Comparison of ENCODE assay signal across 8 cellular contexts in genomic region chr16:72124761-72125634, GRCh38. TPM values are rescaled to one million over a fixed set of nuclear protein-coding genes. Genes with fewer than 3 reads are reported as not detected.
DNase-seq lines count a peak whose midpoint lies in the region; ATAC-seq lines count a peak whose summit lies in the region.

No MANE protein-coding gene starts in this region.

- H3K4me3 Mint-ChIP-seq in activated CD4-positive, alpha-beta memory T cell treated with anti-CD3 and anti-CD28 coated beads for 36 hours, result no peak overlapping the region
- no peak overlapping the region for H3K4me3 Mint-ChIP-seq in memory B cell

- POLR2A ChIA-PET in activated CD4-positive, alpha-beta memory T cell treated with anti-CD3 and anti-CD28 coated beads for 36 hours (lab: Charles Lee), result no interaction called here

- no peaks in the 10 kb centered on the region for H3K4me1 Mint-ChIP-seq in activated CD4-positive, alpha-beta memory T cell treated with anti-CD3 and anti-CD28 coated beads for 36 hours (ENCODE audit: low read depth)
- H3K4me1 Mint-ChIP-seq in memory B cell, result no peaks in the 10 kb centered on the region

- CTCF ChIA-PET in activated CD4-positive, alpha-beta memory T cell treated with anti-CD3 and anti-CD28 coated beads for 36 hours (lab: Charles Lee), result interaction anchor here (0.6 to 2.6 kb wide), 22 partner anchors 9 to 1910 kb away, joined by 3 to 29 read pairs (median 4); no protein-coding TSS in a partner anchor

- DNase-seq in GM03348 (ENCODE audit: low spot score), result peak; percentile 91
- DNase-seq in NCI-H526 treated with DMSO at 0.1 percent for 48 hours (lab: John Stamatoyannopoulos, UW), result peak; percentile 25
- DNase-seq in activated CD4-positive, alpha-beta memory T cell treated with anti-CD3 and anti-CD28 coated beads for 36 hours, result peak; percentile 74
- DNase-seq in effector CD8-positive, alpha-beta T cell (lab: John Stamatoyannopoulos, UW), result peak; percentile 25
- peak; percentile 59 to 74 for DNase-seq in memory B cell (ENCODE audit: low spot score in 2 of 2)
- peak; percentile 16 for DNase-seq in stimulated activated CD8-positive, alpha-beta memory T cell treated with anti-CD3 and anti-CD28 coated beads, Interleukin-15, amount 100 ng/mL, for 24 hours (ENCODE audit: low read depth)
- no peak for DNase-seq in GOT3 (lab: John Stamatoyannopoulos, UW)

- H3K36me3 Mint-ChIP-seq in activated CD4-positive, alpha-beta memory T cell treated with anti-CD3 and anti-CD28 coated beads for 36 hours, result no peaks in the 10 kb centered on the region
- no peaks in the 10 kb centered on the region for H3K36me3 Mint-ChIP-seq in memory B cell

- ATAC-seq in HG03175 (IDR thresholded peaks at IDR 0.05; ENCODE audit: unreplicated experiment) (peak; percentile 68), memory B cell (ENCODE audit: low read depth) (peak; percentile 65)

- H3K27ac Mint-ChIP-seq in activated CD4-positive, alpha-beta memory T cell treated with anti-CD3 and anti-CD28 coated beads for 36 hours, result no peak overlapping the region
- H3K27ac Mint-ChIP-seq in memory B cell, result no peak overlapping the region

- no peaks in the 10 kb centered on the region for H3K9me3 Mint-ChIP-seq in activated CD4-positive, alpha-beta memory T cell treated with anti-CD3 and anti-CD28 coated beads for 36 hours
- no peaks in the 10 kb centered on the region for H3K9me3 Mint-ChIP-seq in memory B cell

- H3K27me3 Mint-ChIP-seq in activated CD4-positive, alpha-beta memory T cell treated with anti-CD3 and anti-CD28 coated beads for 36 hours, result no peaks in the 10 kb centered on the region
- H3K27me3 Mint-ChIP-seq in memory B cell, result no peaks in the 10 kb centered on the region

- intact Hi-C loops in activated CD4-positive, alpha-beta memory T cell treated with anti-CD3 and anti-CD28 coated beads for 36 hours (cut with micrococcal nuclease), result loop anchor here (1.0 kb wide), 1 partner anchor 275 kb away; no protein-coding TSS in a partner anchor

RNA-seq across cellular contexts. Expression of gene DHX38, which starts 31.4 kb away (rescaled TPM):
- total RNA-seq in activated CD4-positive, alpha-beta memory T cell treated with anti-CD3 and anti-CD28 coated beads for 36 hours, result 10 to 100 TPM; 72.2 to 77.7 TPM

RNA-seq across cellular contexts. Expression of gene TXNL4B, which starts 31.6 kb away (rescaled TPM):
- total RNA-seq in activated CD4-positive, alpha-beta memory T cell treated with anti-CD3 and anti-CD28 coated beads for 36 hours, result 10 to 100 TPM; 18.3 to 20.1 TPM

RNA-seq across cellular contexts. Expression of gene PMFBP1, which starts 47.0 kb away (rescaled TPM):
- total RNA-seq in activated CD4-positive, alpha-beta memory T cell treated with anti-CD3 and anti-CD28 coated beads for 36 hours, result under 1 TPM; 0.19 to 0.29 TPM
